ENCODE assay signal across 9 cellular contexts in the genomic region with DNA sequence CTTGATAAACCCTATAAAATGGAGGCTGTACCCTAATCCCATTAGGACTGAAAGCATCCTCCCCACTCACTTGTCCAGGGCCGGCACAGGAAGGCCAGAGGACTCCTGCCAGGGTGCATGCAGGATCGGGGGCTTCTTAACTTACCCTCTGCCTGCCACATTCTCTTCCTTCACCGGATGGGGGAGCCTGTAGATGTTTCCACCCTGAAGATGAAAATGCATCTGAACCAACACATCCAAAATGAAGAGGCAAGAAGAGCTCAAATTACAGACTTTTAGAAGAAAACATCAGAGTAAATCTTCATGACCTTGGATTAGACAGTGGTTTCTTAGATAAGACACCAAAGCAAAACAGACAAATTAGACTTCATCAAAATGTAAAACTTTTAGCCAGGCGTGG. TPM values are rescaled to one million over a fixed set of nuclear protein-coding genes. Genes with fewer than 3 reads are reported as not detected.
DNase-seq lines count a peak whose midpoint lies in the region; ATAC-seq, FAIRE-seq and TF ChIP-seq lines count a peak whose summit lies in the region.
"Had no signal": no experiment of that assay in that cellular context is flagged by ENCODE, and none has a peak within 500 bp of the region (broad histone marks: within the 10 kb centered on the region; RNA-seq: fewer than 3 reads in every experiment).

No MANE protein-coding gene starts in this region.

- in situ Hi-C loops in gastrocnemius medialis (cut with MboI; ENCODE audit: low sequenced_read_pairs in 4 of 4), result no loop called here

- no peaks in the 10 kb centered on the region for H4K20me1 ChIP-seq in astrocyte (ENCODE audit: insufficient read depth, low read length)

- no peaks in the 10 kb centered on the region for H3K9me3 Mint-ChIP-seq in CD8-positive, alpha-beta T cell
- H3K9me3 Mint-ChIP-seq in astrocyte (ENCODE audit: unreplicated experiment), result no peaks in the 10 kb centered on the region

- no peak overlapping the region for H3K9ac ChIP-seq in astrocyte (ENCODE audit: low read length)
- no peak overlapping the region for H3K9ac ChIP-seq in muscle layer of colon (ENCODE audit: low read length)

- DNase-seq in CD8-positive, alpha-beta T cell, result no peak
- peak; percentile 69 for DNase-seq in HTR-8/SVneo (ENCODE audit: insufficient read length, low spot score)
- peak; percentile 12 for DNase-seq in astrocyte (ENCODE audit: low read depth)
- DNase-seq in activated naive CD4-positive, alpha-beta T cell (lab: John Stamatoyannopoulos, UW), result no peak
- no peak for DNase-seq in NCI-H1105 treated with DMSO at 0.1 percent for 48 hours (lab: John Stamatoyannopoulos, UW)
- no peak for DNase-seq in GM19240 (ENCODE audit: insufficient read length, low spot score)
- no peak for DNase-seq in gastrocnemius medialis

- H3K4me1 Mint-ChIP-seq in CD8-positive, alpha-beta T cell (ENCODE audit: low read depth), result peaks cover 21% of the 10 kb centered on the region
- peaks cover 6% of the 10 kb centered on the region for H3K4me1 Mint-ChIP-seq in astrocyte (ENCODE audit: low read depth, unreplicated experiment)

- ATAC-seq in CD8-positive, alpha-beta T cell, result no peak
- ATAC-seq in gastrocnemius medialis, result no peak

- TF ChIP-seq CTCF in CD8-positive, alpha-beta T cell (IDR thresholded peaks at IDR 0.05), result no peak
- TF ChIP-seq CTCF in astrocyte (IDR thresholded peaks at IDR 0.05; ENCODE audit: insufficient read depth, low read depth, low read length) (peak; percentile 21), gastrocnemius medialis (IDR thresholded peaks at IDR 0.05 in 4 of 5, conservative IDR thresholded peaks at IDR 0.05 in 1 of 5) (peak in 1 of 5 experiments; percentile 12)

- H3K4me3 Mint-ChIP-seq in CD8-positive, alpha-beta T cell, result no peak overlapping the region
- H3K4me3 Mint-ChIP-seq in astrocyte (ENCODE audit: unreplicated experiment), result no peak overlapping the region

- intact Hi-C loops in CD8-positive, alpha-beta T cell (cut with DNase I, micrococcal nuclease), result loop anchor here (1.0 to 2.0 kb wide), 4 partner anchors 25 to 158 kb away; a partner anchor contains a TSS
- intact Hi-C loops in gastrocnemius medialis (cut with DNase I; ENCODE audit: low total_unique reads), result no loop called here

- H3K79me2 ChIP-seq in astrocyte (ENCODE audit: insufficient read depth, low read length), result no peaks in the 10 kb centered on the region

- TF ChIP-seq POLR2A in gastrocnemius medialis (IDR thresholded peaks at IDR 0.05), result no peak

- peak overlapping the region; percentile 90 for H3K27ac Mint-ChIP-seq in CD8-positive, alpha-beta T cell
- H3K27ac Mint-ChIP-seq in astrocyte (ENCODE audit: unreplicated experiment), result no peak overlapping the region

- H3K4me1 ChIP-seq in CD8-positive, alpha-beta T cell (ENCODE audit: insufficient read depth, low read length), result peaks cover 25% of the 10 kb centered on the region
- H3K4me1 ChIP-seq in astrocyte (ENCODE audit: insufficient read depth, low read length) (no peaks in the 10 kb centered on the region), muscle layer of colon (ENCODE audit: insufficient read depth, low read length) (peaks cover 23% of the 10 kb centered on the region), gastrocnemius medialis (no peaks in the 10 kb centered on the region)

- peaks cover 6% of the 10 kb centered on the region for H3K27me3 Mint-ChIP-seq in CD8-positive, alpha-beta T cell (ENCODE audit: low read depth)
- H3K27me3 Mint-ChIP-seq in astrocyte (ENCODE audit: low read depth, unreplicated experiment), result peaks cover 19% of the 10 kb centered on the region

- FAIRE-seq in HTR-8/SVneo (lab: Jason Lieb, UNC) (no peak), astrocyte (lab: Jason Lieb, UNC) (no peak)

- no peak overlapping the region for H3K27ac ChIP-seq in CD8-positive, alpha-beta T cell (ENCODE audit: low read depth, low read length)
- H3K27ac ChIP-seq in astrocyte (ENCODE audit: low read depth, low read length), result no peak overlapping the region
- peak overlapping the region; percentile 85 for H3K27ac ChIP-seq in muscle layer of colon (ENCODE audit: low read depth, low read length)
- no peak overlapping the region for H3K27ac ChIP-seq in gastrocnemius medialis

- H3K36me3 Mint-ChIP-seq in CD8-positive, alpha-beta T cell, result no peaks in the 10 kb centered on the region
- H3K36me3 Mint-ChIP-seq in astrocyte (ENCODE audit: low read depth, unreplicated experiment), result peaks cover 2% of the 10 kb centered on the region

- no peak overlapping the region for H2AFZ ChIP-seq in astrocyte (ENCODE audit: low read depth, low read length)

- CTCF ChIA-PET in CD8-positive, alpha-beta T cell (lab: Charles Lee), result interaction anchor here (0.7 to 1.0 kb wide), 4 partner anchors 10 to 88 kb away, joined by 3 to 4 read pairs (median 4); a partner anchor contains a TSS

- H3K4me3 ChIP-seq in CD8-positive, alpha-beta T cell (ENCODE audit: low read depth, low read length), result no peak overlapping the region
- H3K4me3 ChIP-seq in astrocyte (ENCODE audit: insufficient read depth, low read depth, low read length), result no peak overlapping the region
- no peak overlapping the region for H3K4me3 ChIP-seq in muscle layer of colon (ENCODE audit: low read depth in 1 of 2, low read length in 2 of 2)
- H3K4me3 ChIP-seq in gastrocnemius medialis, result no peak overlapping the region

- H3K9me3 ChIP-seq in CD8-positive, alpha-beta T cell (ENCODE audit: low read length), result no peaks in the 10 kb centered on the region
- no peaks in the 10 kb centered on the region for H3K9me3 ChIP-seq in astrocyte (ENCODE audit: insufficient read depth, low read depth, low read length)
- H3K9me3 ChIP-seq in muscle layer of colon (ENCODE audit: low read length), result no peaks in the 10 kb centered on the region
- no peaks in the 10 kb centered on the region for H3K9me3 ChIP-seq in gastrocnemius medialis

- H3K36me3 ChIP-seq in CD8-positive, alpha-beta T cell (ENCODE audit: insufficient read depth, low read length), result no peaks in the 10 kb centered on the region
- H3K36me3 ChIP-seq in astrocyte (ENCODE audit: insufficient read depth, low read length) (no peaks in the 10 kb centered on the region), muscle layer of colon (ENCODE audit: insufficient read depth, low read length) (no peaks in the 10 kb centered on the region), gastrocnemius medialis (no peaks in the 10 kb centered on the region)

- H3K27me3 ChIP-seq in CD8-positive, alpha-beta T cell (ENCODE audit: insufficient read depth, low read length), result no peaks in the 10 kb centered on the region
- peaks cover 9% of the 10 kb centered on the region for H3K27me3 ChIP-seq in astrocyte (ENCODE audit: insufficient read depth, low read length)
- H3K27me3 ChIP-seq in muscle layer of colon (ENCODE audit: control insufficient read depth in 1 of 2, insufficient read depth in 2 of 2, low read length in 2 of 2), result peaks cover 0 to 6% of the 10 kb centered on the region in 2 donors
- peaks cover 13 to 21% (median 16%) of the 10 kb centered on the region in 3 donors for H3K27me3 ChIP-seq in gastrocnemius medialis

- H3K4me2 ChIP-seq in astrocyte (ENCODE audit: low read length), result no peak overlapping the region

- POLR2A ChIA-PET in CD8-positive, alpha-beta T cell (lab: Charles Lee), result no interaction called here

RNA-seq across cellular contexts. Expression of a gene that starts 25.9 kb away (rescaled TPM):
- total RNA-seq in CD8-positive, alpha-beta T cell, result 100 to 1,000 TPM; 172 to 188 TPM
- total RNA-seq in astrocyte, result 122 and 132 TPM in 2 replicates
- total RNA-seq in gastrocnemius medialis, result 100 to 1,000 TPM; 127 to 272 (median 212) TPM

RNA-seq across cellular contexts. Expression of a gene that starts 32.2 kb away (rescaled TPM):
- 1 to 10 TPM in 1 of 2 experiments, under 1 TPM in 1; 0.33 to 1.5 TPM for total RNA-seq in CD8-positive, alpha-beta T cell
- not detected in 2 replicates for total RNA-seq in astrocyte
- total RNA-seq in gastrocnemius medialis, result not detected
- total RNA-seq: NCI-H460 had no signal

RNA-seq across cellular contexts. Expression of a gene that starts 56.7 kb away (rescaled TPM):
- 1 to 10 TPM; 5.4 to 5.9 TPM for total RNA-seq in CD8-positive, alpha-beta T cell
- 13.2 and 15.9 TPM in 2 replicates for total RNA-seq in astrocyte
- total RNA-seq in gastrocnemius medialis, result 1 to 10 TPM in 3 of 4 donors, under 1 TPM in 1; 0.91 to 6.4 (median 3.9) TPM

Comparison
In these comparisons a context has a peak if more than half of its experiments do, and no peak if none do; other contexts are left out.
1. DNase-seq: peak in HTR-8/SVneo (single experiment) and astrocyte (single experiment); none in CD8-positive, alpha-beta T cell (0 of 7), activated naive CD4-positive, alpha-beta T cell (0 of 4), NCI-H1105 treated with DMSO at 0.1 percent for 48 hours (single experiment), GM19240 (single experiment) and gastrocnemius medialis (0 of 2).